ENCODE assay signal across 24 cellular contexts in genomic region chr7:47247132-47247531, GRCh38.
"Had no signal": no experiment of that assay in that cellular context is flagged by ENCODE, and none has a peak within 500 bp of the region (broad histone marks: within the 10 kb centered on the region; RNA-seq: fewer than 3 reads in every experiment).

No MANE protein-coding gene starts in this region.

- FAIRE-seq: HTR-8/SVneo had no signal

- H3K9me3 ChIP-seq: MG63 had no signal

- ATAC-seq: Panc1, PC-3 had no signal

- H3K4me3 ChIP-seq: MG63, SJCRH30 had no signal

- DNase-seq: Karpas-422; KG1; MG63; NCI-H1092; NCI-H1105 treated with DMSO at 0.1 percent for 48 hours; NCI-H1417 treated with DMSO at 0.1 percent for 48 hours; NCI-H146; NCI-H1694 treated with DMSO at 0.1 percent for 48 hours; NCI-H1930; NCI-H2081; NCI-H2107; NCI-H2227 treated with DMSO at 0.1 percent for 48 hours; NCI-H524; NCI-H526 treated with DMSO at 0.1 percent for 48 hours; NCI-H748 treated with DMSO at 0.1 percent for 48 hours; NK-92 treated with Interleukin-12 subunit alpha and Interleukin-12 subunit beta, amount 100 ng/mL, for 24 hours; PC-3; SHP77 treated with DMSO at 0.1 percent for 48 hours; SJCRH30; SW 1271 had no signal

- H3K36me3 ChIP-seq: MG63, SJCRH30 had no signal

- H3K27me3 ChIP-seq: MG63, SJCRH30 had no signal

- H3K27ac ChIP-seq: HL-60, RWPE1, SJCRH30 had no signal
